9 cellular contexts compared by ENCODE assay signal in the genomic region with DNA sequence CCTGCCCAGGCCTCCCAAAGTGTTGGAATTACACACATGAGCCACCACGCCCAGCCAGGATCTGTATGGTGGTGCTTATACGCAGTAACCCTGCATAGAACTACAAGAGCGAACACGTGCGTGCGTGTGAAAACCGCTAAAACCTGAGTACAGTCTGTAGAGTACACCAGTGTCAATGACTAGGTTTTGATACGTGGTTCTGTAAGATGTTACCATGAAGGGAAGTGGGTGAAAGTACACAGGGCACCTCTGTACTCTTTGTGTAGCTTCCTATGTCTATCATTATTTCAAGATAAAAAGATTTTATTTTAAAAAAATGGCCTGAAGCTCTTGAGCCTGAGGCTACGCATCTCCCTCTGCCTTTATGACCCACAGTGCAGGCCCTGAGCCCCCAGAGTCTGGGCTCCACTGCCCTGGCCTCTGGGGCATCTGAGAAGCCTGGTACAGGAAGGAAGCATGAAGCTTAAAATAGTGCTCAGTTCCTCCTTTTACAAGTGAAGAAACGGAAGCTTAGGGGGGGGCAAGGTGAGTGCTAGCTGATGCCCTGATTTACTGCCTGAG. TPM values are rescaled to one million over a fixed set of nuclear protein-coding genes. Genes with fewer than 3 reads are reported as not detected.
DNase-seq lines count a peak whose midpoint lies in the region; ATAC-seq, FAIRE-seq and TF ChIP-seq lines count a peak whose summit lies in the region.
"Had no signal": no experiment of that assay in that cellular context is flagged by ENCODE, and none has a peak within 500 bp of the region (broad histone marks: within the 10 kb centered on the region; RNA-seq: fewer than 3 reads in every experiment).

No MANE protein-coding gene starts in this region.

- no peak overlapping the region for H2AFZ ChIP-seq in OCI-LY7 (ENCODE audit: low read length)

- H4K20me1 ChIP-seq in OCI-LY7 (ENCODE audit: insufficient read depth, low read length) = no peaks in the 10 kb centered on the region

- H3K4me3 ChIP-seq in OCI-LY7 (ENCODE audit: low read depth, low read length, poor library complexity, severe bottlenecking) (peak overlapping the region; percentile 36), spleen (peak overlapping the region in 1 of 8 donors; percentile 19), ovary (no peak overlapping the region)
- H3K4me3 ChIP-seq: skin epidermis had no signal

- no peaks in the 10 kb centered on the region for H3K9me2 ChIP-seq in OCI-LY7 (ENCODE audit: insufficient read depth, low read length)

- H3K9me3 ChIP-seq in OCI-LY7 (ENCODE audit: low read length) = no peaks in the 10 kb centered on the region
- H3K9me3 ChIP-seq in spleen = peaks cover 0 to 3% (median 0%) of the 10 kb centered on the region in 8 donors
- H3K9me3 ChIP-seq in ovary = no peaks in the 10 kb centered on the region

- WGBS in spleen, 5 donors = 46 to 65% (median 59%) methylated on average over 10 of the region's 10 CpGs
- WGBS in ovary, 3 donors = 84 to 95% (median 94%) methylated on average over 10 of the region's 10 CpGs

- peak overlapping the region; percentile 72 for H3K27ac ChIP-seq in OCI-LY7 (ENCODE audit: low read depth, low read length, poor library complexity, severe bottlenecking)
- peak overlapping the region; percentile 3 to 90 (median 80) for H3K27ac ChIP-seq in spleen
- H3K27ac ChIP-seq in ovary = no peak overlapping the region

- H3K4me2 ChIP-seq in OCI-LY7 (ENCODE audit: low read length) = peak overlapping the region; percentile 58

- TSS peak; percentile 4 for BruUV-seq in OCI-LY7 (replicated peaks; lab: Mats Ljungman, UMichigan)

- no peak for TF ChIP-seq EP300 in ovary (IDR thresholded peaks at IDR 0.05)

- peaks cover 29% of the 10 kb centered on the region; the same call in 1 of the 2 replicates for H3K79me2 ChIP-seq in OCI-LY7 (ENCODE audit: insufficient read depth, low read depth, low read length)

- H3K4me1 ChIP-seq in OCI-LY7 (ENCODE audit: insufficient read depth, low read length, poor library complexity, severe bottlenecking) = peaks cover 31% of the 10 kb centered on the region
- peaks cover 20 to 63% (median 35%) of the 10 kb centered on the region in 6 donors for H3K4me1 ChIP-seq in spleen
- no peaks in the 10 kb centered on the region for H3K4me1 ChIP-seq in ovary (ENCODE audit: insufficient read depth)

- POLR2A ChIA-PET in OCI-LY7 (lab: Charles Lee) = interaction anchor here (0.9 to 6.0 kb wide), 7 partner anchors 8 to 38 kb away, joined by 3 to 84 read pairs (median 6); a partner anchor contains a TSS

- TF ChIP-seq POLR2A in spleen (IDR thresholded peaks at IDR 0.05) = no peak
- TF ChIP-seq POLR2A in ovary (IDR thresholded peaks at IDR 0.05) = no peak

- TF ChIP-seq CTCF in OCI-LY7 (conservative IDR thresholded peaks at IDR 0.05; ENCODE audit: low read length) (no peak), spleen (IDR thresholded peaks at IDR 0.05 in 8 of 11, conservative IDR thresholded peaks at IDR 0.05 in 3 of 11) (no peak), ovary (IDR thresholded peaks at IDR 0.05) (no peak), D721Med (IDR thresholded peaks at IDR 0.05; ENCODE audit: insufficient read depth, missing control alignments) (no peak)

- DNase-seq in OCI-LY7 (ENCODE audit: low spot score) (peak; percentile 85), spleen (peak; percentile 89), ovary (no peak), DMS53 (lab: John Stamatoyannopoulos, UW) (no peak), D721Med (ENCODE audit: insufficient read length, low spot score) (no peak), GF-D8 (lab: John Stamatoyannopoulos, UW) (no peak)

- H3K36me3 ChIP-seq in OCI-LY7 (ENCODE audit: insufficient read depth, low read length) = peaks cover 58% of the 10 kb centered on the region
- H3K36me3 ChIP-seq in spleen = peaks cover 0 to 12% (median 0%) of the 10 kb centered on the region in 6 donors
- H3K36me3 ChIP-seq in ovary = no peaks in the 10 kb centered on the region

- CTCF ChIA-PET in OCI-LY7 (lab: Charles Lee; ENCODE audit: unreplicated experiment) = interaction anchor here (0.9 to 1.1 kb wide), 2 partner anchors 21 to 23 kb away, joined by 3 to 4 read pairs; no protein-coding TSS in a partner anchor

- intact Hi-C loops in OCI-LY7 (cut with micrococcal nuclease; ENCODE audit: unreplicated experiment) = loop anchor here (1.0 kb wide), 2 partner anchors 18 to 22 kb away; a partner anchor contains a TSS
- intact Hi-C loops in spleen (cut with DNase I; ENCODE audit: low total_unique reads) = no loop called here
- intact Hi-C loops in ovary (cut with DNase I) = no loop called here

- FAIRE-seq in D721Med (lab: Jason Lieb, UNC) = no peak

- no peaks in the 10 kb centered on the region for H3K27me3 ChIP-seq in spleen (replicated peaks in 1 of 7)
- H3K27me3 ChIP-seq in ovary = no peaks in the 10 kb centered on the region

- ATAC-seq in GM19035 (IDR thresholded peaks at IDR 0.05; ENCODE audit: unreplicated experiment) (peak; percentile 77), HG02884 (IDR thresholded peaks at IDR 0.05; ENCODE audit: unreplicated experiment) (peak; percentile 83)

RNA-seq across cellular contexts. Expression of a gene that starts 21.6 kb away (rescaled TPM):
- 48.4 and 49.2 TPM in 2 replicates for total RNA-seq in OCI-LY7 (2014; rRNA removed; shearing (Covaris generic))
- 45.8 and 62.8 TPM in 2 replicates for total RNA-seq in OCI-LY7 (2022)
- 10 to 100 TPM; 31.7 to 89.9 (median 50.0) TPM for total RNA-seq in spleen
- polyA plus RNA-seq in spleen = 100 to 1,000 TPM; 106 to 145 (median 131) TPM
- 1 to 10 TPM; 1.3 to 3.1 (median 1.7) TPM for total RNA-seq in ovary
- 10 to 100 TPM in 1 of 2 donors, 1 to 10 TPM in 1; 2.4 to 13.8 TPM for polyA plus RNA-seq in ovary

Comparison
In these comparisons a context has a peak if more than half of its experiments do, and no peak if none do; other contexts are left out.
1. DNase-seq: peak in OCI-LY7 (single experiment) and spleen (single experiment); none in ovary (0 of 5), DMS53 (single experiment), D721Med (single experiment) and GF-D8 (single experiment).
2. H3K27ac ChIP-seq: peak in OCI-LY7 (single experiment) and spleen (8 of 8); none in ovary (0 of 2).
3. RNA of a gene that starts 21.6 kb away (total RNA-seq): 45.8 to 62.8 TPM in OCI-LY7 and 31.7 to 89.9 TPM in spleen; 1.3 to 3.1 TPM in ovary; every median in the first group is over 4 times any median in the second.